Comparison of ENCODE assay signal across 14 cellular contexts in genomic region chr12:93698307-93699092, GRCh38. TPM values are rescaled to one million over a fixed set of nuclear protein-coding genes. Genes with fewer than 3 reads are reported as not detected.
DNase-seq lines count a peak whose midpoint lies in the region; ATAC-seq and TF ChIP-seq lines count a peak whose summit lies in the region.
"Had no signal": no experiment of that assay in that cellular context is flagged by ENCODE, and none has a peak within 500 bp of the region (broad histone marks: within the 10 kb centered on the region; RNA-seq: fewer than 3 reads in every experiment).

No MANE protein-coding gene starts in this region.

- DNase-seq in DMS53 (lab: John Stamatoyannopoulos, UW) (peak; percentile 55), DMS53 treated with DMSO at 0.1 percent for 48 hours (lab: John Stamatoyannopoulos, UW; ENCODE audit: unreplicated experiment) (no peak), RWPE2 (ENCODE audit: low spot score) (no peak), fibroblast of villous mesenchyme (ENCODE audit: low read depth) (peak; percentile 24), DMS153 (lab: John Stamatoyannopoulos, UW) (no peak), iPS-NIHi7 (ENCODE audit: extremely low spot score) (no peak)
- no peak for DNase-seq in naive thymus-derived CD8-positive, alpha-beta T cell
- DNase-seq: anterior cingulate cortex; erythroblast; nucleus accumbens; stimulated activated naive B cell treated with anti-CD40 and anti-IgM and Interleukin-4, amounts not matched to agents 10 μg/mL and 1 μg/mL and 100 μg/mL, for 72 hours had no signal

- H3K4me3 ChIP-seq in RWPE2 (ENCODE audit: severe bottlenecking) (no peak overlapping the region), fibroblast of villous mesenchyme (ENCODE audit: low read depth, low read length) (no peak overlapping the region), skeletal muscle satellite cell (ENCODE audit: low read length) (no peak overlapping the region)

- H3K27me3 Mint-ChIP-seq in naive thymus-derived CD8-positive, alpha-beta T cell, result no peaks in the 10 kb centered on the region
- H3K27me3 Mint-ChIP-seq: stimulated activated naive B cell treated with anti-CD40 and anti-IgM and Interleukin-4, amounts not matched to agents 10 μg/mL and 1 μg/mL and 100 μg/mL, for 72 hours had no signal

- POLR2A ChIA-PET in naive thymus-derived CD8-positive, alpha-beta T cell (lab: Charles Lee), result no interaction called here

- no peak for ATAC-seq in RWPE2 (ENCODE audit: low read depth)
- ATAC-seq in naive thymus-derived CD8-positive, alpha-beta T cell, result no peak
- ATAC-seq: stimulated activated naive B cell treated with anti-CD40 and anti-IgM and Interleukin-4, amounts not matched to agents 10 μg/mL and 1 μg/mL and 100 μg/mL, for 72 hours had no signal

- peak overlapping the region; percentile 53 for H3K27ac ChIP-seq in RWPE2 (ENCODE audit: poor library complexity, severe bottlenecking)
- H3K27ac ChIP-seq: 22Rv1, RWPE1 had no signal

- H3K9me3 Mint-ChIP-seq in naive thymus-derived CD8-positive, alpha-beta T cell, result peaks cover 0 to 4% (median 0%) of the 10 kb centered on the region in 9 donors
- H3K9me3 Mint-ChIP-seq: stimulated activated naive B cell treated with anti-CD40 and anti-IgM and Interleukin-4, amounts not matched to agents 10 μg/mL and 1 μg/mL and 100 μg/mL, for 72 hours had no signal

- no peak overlapping the region for H3K4me3 Mint-ChIP-seq in naive thymus-derived CD8-positive, alpha-beta T cell
- H3K4me3 Mint-ChIP-seq: stimulated activated naive B cell treated with anti-CD40 and anti-IgM and Interleukin-4, amounts not matched to agents 10 μg/mL and 1 μg/mL and 100 μg/mL, for 72 hours had no signal

- H3K9me3 ChIP-seq in RWPE2 (ENCODE audit: severe bottlenecking) (no peaks in the 10 kb centered on the region), skeletal muscle satellite cell (replicated peaks; ENCODE audit: low read length) (no peaks in the 10 kb centered on the region)

- H3K4me2 ChIP-seq in skeletal muscle satellite cell (ENCODE audit: low read length), result peak overlapping the region; percentile 1

- H3K27ac Mint-ChIP-seq in naive thymus-derived CD8-positive, alpha-beta T cell, result peak overlapping the region in 2 of 10 donors; percentile 9 to 30
- H3K27ac Mint-ChIP-seq: stimulated activated naive B cell treated with anti-CD40 and anti-IgM and Interleukin-4, amounts not matched to agents 10 μg/mL and 1 μg/mL and 100 μg/mL, for 72 hours had no signal

- peaks cover 28% of the 10 kb centered on the region for H3K4me1 ChIP-seq in RWPE2 (ENCODE audit: insufficient read depth, poor library complexity, severe bottlenecking)
- peaks cover 34% of the 10 kb centered on the region for H3K4me1 ChIP-seq in skeletal muscle satellite cell (ENCODE audit: control insufficient read depth, insufficient read depth, low read length)

- no peaks in the 10 kb centered on the region for H3K36me3 ChIP-seq in RWPE2 (ENCODE audit: low read depth)
- no peaks in the 10 kb centered on the region for H3K36me3 ChIP-seq in skeletal muscle satellite cell (ENCODE audit: insufficient read depth, low read length)

- no peak for TF ChIP-seq CTCF in RWPE2 (IDR thresholded peaks at IDR 0.05; ENCODE audit: poor library complexity, severe bottlenecking)
- no peak for TF ChIP-seq CTCF in fibroblast of villous mesenchyme (IDR thresholded peaks at IDR 0.05; ENCODE audit: insufficient read depth, low read depth, low read length)

- H3K27me3 ChIP-seq in RWPE2 (ENCODE audit: insufficient read depth, poor library complexity, severe bottlenecking), result no peaks in the 10 kb centered on the region
- no peaks in the 10 kb centered on the region for H3K27me3 ChIP-seq in skeletal muscle satellite cell (ENCODE audit: control insufficient read depth, insufficient read depth, low read length)

- H3K9ac ChIP-seq in skeletal muscle satellite cell (ENCODE audit: low read depth, low read length), result peak overlapping the region; percentile 45

- peaks cover 5 to 29% (median 12%) of the 10 kb centered on the region in 4 donors for H3K4me1 Mint-ChIP-seq in naive thymus-derived CD8-positive, alpha-beta T cell

- H3K36me3 Mint-ChIP-seq in naive thymus-derived CD8-positive, alpha-beta T cell, result peaks cover 0 to 3% (median 0%) of the 10 kb centered on the region in 3 donors

RNA-seq across cellular contexts. Expression of gene CRADD, which starts 21.3 kb away (rescaled TPM):
- total RNA-seq in fibroblast of villous mesenchyme, result 11.0 and 12.5 TPM in 2 replicates
- 10.4 and 19.7 TPM in 2 replicates for total RNA-seq in skeletal muscle satellite cell (2012; rRNA removed)
- total RNA-seq in naive thymus-derived CD8-positive, alpha-beta T cell, result 10 to 100 TPM in 1 of 2 experiments, 1 to 10 TPM in 1; 9.9 to 13.0 TPM
- polyA plus RNA-seq in naive thymus-derived CD8-positive, alpha-beta T cell, result 10 to 100 TPM; 12.1 to 13.7 (median 13.6) TPM

Comparison
In these comparisons a context has a peak if more than half of its experiments do, and no peak if none do; other contexts are left out.
1. DNase-seq: peak in DMS53 (single experiment) and fibroblast of villous mesenchyme (single experiment); none in DMS53 treated with DMSO at 0.1 percent for 48 hours (single experiment), RWPE2 (single experiment), naive thymus-derived CD8-positive, alpha-beta T cell (0 of 10), DMS153 (single experiment) and iPS-NIHi7 (single experiment).